13 cellular contexts compared by ENCODE assay signal in the genomic region with DNA sequence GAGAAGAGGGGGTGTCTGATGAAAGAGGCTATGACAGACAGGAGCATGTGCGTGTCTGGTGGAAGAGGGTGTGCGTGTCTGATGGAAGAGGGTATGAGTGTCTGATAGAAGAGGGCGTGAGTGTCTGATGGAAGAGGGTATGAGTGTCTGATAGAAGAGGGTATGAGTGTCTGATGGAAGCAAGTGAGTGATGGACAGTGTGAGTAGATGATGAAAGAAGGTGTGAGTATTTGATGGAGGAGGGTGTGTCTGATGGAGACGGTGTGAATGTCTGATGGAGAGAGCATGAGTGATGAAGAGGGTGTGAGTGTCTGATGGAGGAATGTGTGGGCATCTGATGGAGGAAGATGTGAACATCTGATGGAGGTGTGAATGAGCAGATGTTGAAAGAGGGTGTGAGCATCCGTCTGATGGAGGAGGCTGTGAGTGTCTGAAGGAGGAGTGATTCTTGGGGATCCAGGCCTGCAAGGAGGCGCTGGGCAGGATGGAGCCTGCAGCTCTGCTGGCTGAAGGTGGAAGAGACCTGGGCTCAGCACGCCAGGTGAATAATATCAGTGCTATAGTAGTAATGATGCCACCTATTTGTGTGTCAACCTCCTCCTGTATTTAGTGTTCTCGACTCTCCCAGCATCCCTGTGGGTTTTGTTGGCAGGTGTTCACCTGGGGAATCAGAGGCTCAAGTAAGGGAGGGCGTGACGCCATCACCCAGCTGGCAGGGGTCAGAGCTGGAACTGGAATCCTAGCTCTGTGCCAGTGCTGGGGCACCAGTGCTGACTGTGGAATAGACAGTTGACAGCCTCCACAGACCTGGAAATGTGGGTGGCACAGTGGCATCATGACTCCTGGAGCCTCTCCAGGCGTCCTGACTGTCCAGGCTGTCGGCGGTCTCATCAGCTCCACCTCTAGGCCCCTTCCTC.
DNase-seq lines count a peak whose midpoint lies in the region; ATAC-seq and TF ChIP-seq lines count a peak whose summit lies in the region.
"Had no signal": no experiment of that assay in that cellular context is flagged by ENCODE, and none has a peak within 500 bp of the region (broad histone marks: within the 10 kb centered on the region; RNA-seq: fewer than 3 reads in every experiment).

No MANE protein-coding gene starts in this region.

- H3K4me3 ChIP-seq in left ventricle myocardium inferior = no peak overlapping the region
- no peak overlapping the region for H3K4me3 ChIP-seq in esophagus muscularis mucosa
- no peak overlapping the region for H3K4me3 ChIP-seq in upper lobe of right lung
- H3K4me3 ChIP-seq: gastrocnemius medialis had no signal

- DNase-seq in left ventricle myocardium inferior = peak; percentile 41
- DNase-seq in cardiac septum (ENCODE audit: low spot score) = no peak
- DNase-seq in NCI-H2196 treated with DMSO at 0.1 percent for 48 hours (lab: John Stamatoyannopoulos, UW; ENCODE audit: unreplicated experiment) = peak; percentile 72
- peak; percentile 80 for DNase-seq in esophagus muscularis mucosa (ENCODE audit: extremely low spot score)
- no peak for DNase-seq in upper lobe of right lung
- DNase-seq in T-helper 9 cell = no peak
- DNase-seq in HUDEP-2 (lab: John Stamatoyannopoulos, UW; ENCODE audit: unreplicated experiment in 76 of 76) = no peak
- DNase-seq: activated CD4-positive, alpha-beta T cell treated with anti-CD3 and anti-CD28 coated beads, Interleukin-2, amount 10 ng/mL, durations not matched to agents 24 days and 14 days; gastrocnemius medialis; GOT3; NCI-H2107 had no signal

- H3K9me3 ChIP-seq in left ventricle myocardium inferior (replicated peaks) (no peaks in the 10 kb centered on the region), esophagus muscularis mucosa (no peaks in the 10 kb centered on the region), upper lobe of right lung (no peaks in the 10 kb centered on the region)
- H3K9me3 ChIP-seq: gastrocnemius medialis had no signal

- H3K27ac ChIP-seq in left ventricle myocardium inferior (replicated peaks) = no peak overlapping the region
- no peak overlapping the region for H3K27ac ChIP-seq in esophagus muscularis mucosa (replicated peaks in 1 of 4)
- peak overlapping the region; percentile 36 for H3K27ac ChIP-seq in upper lobe of right lung
- H3K27ac ChIP-seq: gastrocnemius medialis had no signal

- 88% methylated on average over 8 of the region's 13 CpGs for WGBS in esophagus muscularis mucosa

- H3K36me3 ChIP-seq in left ventricle myocardium inferior = no peaks in the 10 kb centered on the region
- H3K36me3 ChIP-seq in esophagus muscularis mucosa = no peaks in the 10 kb centered on the region
- H3K36me3 ChIP-seq in upper lobe of right lung = no peaks in the 10 kb centered on the region
- H3K36me3 ChIP-seq: gastrocnemius medialis had no signal

- intact Hi-C loops in left ventricle myocardium inferior (cut with micrococcal nuclease) = no loop called here
- intact Hi-C loops in cardiac septum (cut with DNase I) = no loop called here
- intact Hi-C loops in esophagus muscularis mucosa (cut with DNase I) = no loop called here
- intact Hi-C loops in upper lobe of right lung (cut with DNase I) = no loop called here

- peaks cover 13% of the 10 kb centered on the region for H3K27me3 ChIP-seq in left ventricle myocardium inferior (ENCODE audit: low read depth)
- H3K27me3 ChIP-seq in esophagus muscularis mucosa = no peaks in the 10 kb centered on the region
- no peaks in the 10 kb centered on the region for H3K27me3 ChIP-seq in upper lobe of right lung

- no peak for TF ChIP-seq CTCF in left ventricle myocardium inferior (IDR thresholded peaks at IDR 0.05; ENCODE audit: borderline replicate concordance)
- no peak for TF ChIP-seq CTCF in esophagus muscularis mucosa (IDR thresholded peaks at IDR 0.05)
- TF ChIP-seq CTCF in upper lobe of right lung (IDR thresholded peaks at IDR 0.05) = no peak

- ATAC-seq in upper lobe of right lung (no peak), HG03095 (IDR thresholded peaks at IDR 0.05; ENCODE audit: unreplicated experiment) (no peak)
- ATAC-seq: activated T-helper 17 cell treated with anti-CD3 and anti-CD28 coated beads, Interleukin-2, amount 50 U/mL, for 72 hours; gastrocnemius medialis had no signal

- TF ChIP-seq EP300 in esophagus muscularis mucosa (IDR thresholded peaks at IDR 0.05) = no peak

- H3K4me1 ChIP-seq in left ventricle myocardium inferior = peaks cover 48% of the 10 kb centered on the region
- peaks cover 4 to 20% (median 4%) of the 10 kb centered on the region in 4 donors for H3K4me1 ChIP-seq in esophagus muscularis mucosa
- peaks cover 3% of the 10 kb centered on the region for H3K4me1 ChIP-seq in upper lobe of right lung
- H3K4me1 ChIP-seq: gastrocnemius medialis had no signal

- no peak for TF ChIP-seq POLR2A in esophagus muscularis mucosa (IDR thresholded peaks at IDR 0.05; ENCODE audit: low read depth)

Comparison
In these comparisons a context has a peak if more than half of its experiments do, and no peak if none do; other contexts are left out.
1. DNase-seq: peak in left ventricle myocardium inferior (single experiment), NCI-H2196 treated with DMSO at 0.1 percent for 48 hours (single experiment) and esophagus muscularis mucosa (single experiment); none in cardiac septum (single experiment), upper lobe of right lung (single experiment), T-helper 9 cell (single experiment) and HUDEP-2 (0 of 76).